Comparison of ENCODE assay signal across 8 cellular contexts in genomic region chr3:45659661-45660566, GRCh38. TPM values are rescaled to one million over a fixed set of nuclear protein-coding genes. Genes with fewer than 3 reads are reported as not detected.
DNase-seq lines count a peak whose midpoint lies in the region; ATAC-seq, FAIRE-seq and TF ChIP-seq lines count a peak whose summit lies in the region.

No MANE protein-coding gene starts in this region.

- ATAC-seq in A549 (peak; percentile 49 to 62; a peak in 4 of 6 replicates), HG03135 (IDR thresholded peaks at IDR 0.05; ENCODE audit: unreplicated experiment) (no peak), HG02981 (IDR thresholded peaks at IDR 0.05; ENCODE audit: unreplicated experiment) (no peak)

- H3K36me3 Mint-ChIP-seq in activated naive CD4-positive, alpha-beta T cell treated with anti-CD3 and anti-CD28 coated beads for 36 hours (ENCODE audit: low read depth): no peaks in the 10 kb centered on the region

- POLR2A ChIA-PET in A549 (lab: Yijun Ruan, JAX): interaction anchor here (1.2 kb wide), 1 partner anchor 29 kb away, joined by 3 read pairs; the partner anchor contains the start of gene SACM1L

- CTCF ChIA-PET in A549 (lab: Yijun Ruan, JAX): interaction anchor here (0.6 to 4.0 kb wide), 25 partner anchors 10 to 526 kb away, joined by 3 to 42 read pairs (median 4); partner anchors contain the start of gene LIMD1
- CTCF ChIA-PET in activated naive CD4-positive, alpha-beta T cell treated with anti-CD3 and anti-CD28 coated beads for 36 hours (lab: Charles Lee): interaction anchor here (0.6 to 3.7 kb wide), 66 partner anchors 9 to 1810 kb away, joined by 3 to 71 read pairs (median 4); partner anchors contain the start of genes LIMD1 and SACM1L

- peak; percentile 55 for TF ChIP-seq CTCF in A549 (IDR thresholded peaks at IDR 0.05)
- TF ChIP-seq CTCF in GM06990 (IDR thresholded peaks at IDR 0.05; ENCODE audit: insufficient read depth, low read length, poor library complexity, severe bottlenecking): peak; percentile 98
- peak; percentile 89 for TF ChIP-seq CTCF in parathyroid adenoma (IDR thresholded peaks at IDR 0.05)

- H3K4me2 ChIP-seq in A549: peak overlapping the region; percentile 12
- no peak overlapping the region for H3K4me2 ChIP-seq in parathyroid adenoma (ENCODE audit: low read length)

- H3K27ac Mint-ChIP-seq in activated naive CD4-positive, alpha-beta T cell treated with anti-CD3 and anti-CD28 coated beads for 36 hours: peak overlapping the region; percentile 20

- no peaks in the 10 kb centered on the region for H3K27me3 Mint-ChIP-seq in activated naive CD4-positive, alpha-beta T cell treated with anti-CD3 and anti-CD28 coated beads for 36 hours (ENCODE audit: low read depth)

- H3K27me3 ChIP-seq in GM06990 (replicated peaks; ENCODE audit: control insufficient read depth, insufficient read depth, low read length): no peaks in the 10 kb centered on the region
- no peaks in the 10 kb centered on the region for H3K27me3 ChIP-seq in parathyroid adenoma (ENCODE audit: control insufficient read depth, insufficient read depth, low read length)

- H3K36me3 ChIP-seq in GM06990 (ENCODE audit: control insufficient read depth, insufficient read depth, low read length) (no peaks in the 10 kb centered on the region; the same call in 1 of the 2 replicates), parathyroid adenoma (ENCODE audit: control insufficient read depth, insufficient read depth, low read length) (no peaks in the 10 kb centered on the region)

- H3K4me3 Mint-ChIP-seq in activated naive CD4-positive, alpha-beta T cell treated with anti-CD3 and anti-CD28 coated beads for 36 hours: no peak overlapping the region

- DNase-seq in A549 (ENCODE audit: low read depth in 1 of 2, low spot score in 1 of 2) (peak; percentile 65 to 82), GM06990 (ENCODE audit: extremely low read depth, insufficient read length) (no peak), NCI-H510A treated with DMSO at 0.1 percent for 48 hours (lab: John Stamatoyannopoulos, UW) (peak; percentile 41), germinal center (ENCODE audit: low spot score) (peak; percentile 56)
- DNase-seq in activated naive CD4-positive, alpha-beta T cell treated with anti-CD3 and anti-CD28 coated beads for 36 hours: peak; percentile 45

- H3K4me1 Mint-ChIP-seq in activated naive CD4-positive, alpha-beta T cell treated with anti-CD3 and anti-CD28 coated beads for 36 hours (ENCODE audit: low read depth): peaks cover 17% of the 10 kb centered on the region

- H3K79me2 ChIP-seq in parathyroid adenoma: no peaks in the 10 kb centered on the region

- peaks cover 40% of the 10 kb centered on the region for H3K4me1 ChIP-seq in A549
- H3K4me1 ChIP-seq in parathyroid adenoma: peaks cover 3% of the 10 kb centered on the region

- 66% methylated on average over 19 of the region's 19 CpGs for WGBS in A549 (ENCODE audit: missing lambda C conversion rate)

- peak; percentile 53 to 71 for TF ChIP-seq RAD21 in A549 (conservative IDR thresholded peaks at IDR 0.05 in 1 of 2, IDR thresholded peaks at IDR 0.05 in 1 of 2)

- intact Hi-C loops in activated naive CD4-positive, alpha-beta T cell treated with anti-CD3 and anti-CD28 coated beads for 36 hours (cut with micrococcal nuclease): loop anchor here (1.0 to 10.0 kb wide), 3 partner anchors 133 to 705 kb away; no protein-coding TSS in a partner anchor

- no peak overlapping the region for H3K9ac ChIP-seq in parathyroid adenoma

- H3K9me3 Mint-ChIP-seq in activated naive CD4-positive, alpha-beta T cell treated with anti-CD3 and anti-CD28 coated beads for 36 hours: no peaks in the 10 kb centered on the region

- no peak for TF ChIP-seq POLR2A in A549 (IDR thresholded peaks at IDR 0.05; ENCODE audit: low read length)

- H3K4me3 ChIP-seq in A549: no peak overlapping the region
- H3K4me3 ChIP-seq in GM06990 (replicated peaks; ENCODE audit: low read depth, low read length): no peak overlapping the region
- H3K4me3 ChIP-seq in parathyroid adenoma (ENCODE audit: low read depth, low read length): no peak overlapping the region

- H2AFZ ChIP-seq in parathyroid adenoma: peak overlapping the region; percentile 14

- peak in 1 of 2 experiments; percentile 21; a peak in 1 of 5 replicates for TF ChIP-seq EP300 in A549 (IDR thresholded peaks at IDR 0.05)

- H3K27ac ChIP-seq in A549 (peak overlapping the region; percentile 44 to 56), parathyroid adenoma (no peak overlapping the region)

- no peak for FAIRE-seq in A549 (lab: Jason Lieb, UNC)

- H3K9me3 ChIP-seq in A549 (0 out of 3 replicates have a peak, but pooled peaks cover 2% of the 10 kb centered on the region), parathyroid adenoma (ENCODE audit: control insufficient read depth, low read length) (no peaks in the 10 kb centered on the region)

TF ChIP-seq in A549, 52 proteins besides CTCF, POLR2A, EP300 and RAD21 (continues in another document):
- no peak for TF ChIP-seq FOSL2 (IDR thresholded peaks at IDR 0.05)
- peak; percentile 47; the same call in 1 of the 2 replicates for TF ChIP-seq FOSL2 (CRISPR knock-in tag; IDR thresholded peaks at IDR 0.05)
- no peak for TF ChIP-seq TFCP2L1 (CRISPR knock-in tag; IDR thresholded peaks at IDR 0.05)
- no peak for TF ChIP-seq EHMT2 (IDR thresholded peaks at IDR 0.05; ENCODE audit: low read depth)
- TF ChIP-seq HOXB13 (CRISPR knock-in tag; IDR thresholded peaks at IDR 0.05; ENCODE audit: low read depth): no peak
- TF ChIP-seq ZSCAN20 (CRISPR knock-in tag; IDR thresholded peaks at IDR 0.05): no peak
- TF ChIP-seq GATA3 (IDR thresholded peaks at IDR 0.05; ENCODE audit: borderline replicate concordance): peak; percentile 16; the same call in 1 of the 2 replicates
- TF ChIP-seq CHD4 (IDR thresholded peaks at IDR 0.05; ENCODE audit: borderline replicate concordance): no peak
- TF ChIP-seq JUNB (IDR thresholded peaks at IDR 0.05): peak; percentile 56
- TF ChIP-seq SREBF2 (IDR thresholded peaks at IDR 0.05): no peak
- TF ChIP-seq, protein P1, sequence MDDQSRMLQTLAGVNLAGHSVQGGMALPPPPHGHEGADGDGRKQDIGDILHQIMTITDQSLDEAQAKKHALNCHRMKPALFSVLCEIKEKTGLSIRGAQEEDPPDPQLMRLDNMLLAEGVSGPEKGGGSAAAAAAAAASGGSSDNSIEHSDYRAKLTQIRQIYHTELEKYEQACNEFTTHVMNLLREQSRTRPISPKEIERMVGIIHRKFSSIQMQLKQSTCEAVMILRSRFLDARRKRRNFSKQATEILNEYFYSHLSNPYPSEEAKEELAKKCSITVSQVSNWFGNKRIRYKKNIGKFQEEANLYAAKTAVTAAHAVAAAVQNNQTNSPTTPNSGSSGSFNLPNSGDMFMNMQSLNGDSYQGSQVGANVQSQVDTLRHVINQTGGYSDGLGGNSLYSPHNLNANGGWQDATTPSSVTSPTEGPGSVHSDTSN (IDR thresholded peaks at IDR 0.05): no peak
- no peak for TF ChIP-seq RARB (CRISPR knock-in tag; IDR thresholded peaks at IDR 0.05)
- no peak for TF ChIP-seq MAZ (IDR thresholded peaks at IDR 0.05; ENCODE audit: borderline replicate concordance, low read depth, low read length)
- TF ChIP-seq, protein P2, sequence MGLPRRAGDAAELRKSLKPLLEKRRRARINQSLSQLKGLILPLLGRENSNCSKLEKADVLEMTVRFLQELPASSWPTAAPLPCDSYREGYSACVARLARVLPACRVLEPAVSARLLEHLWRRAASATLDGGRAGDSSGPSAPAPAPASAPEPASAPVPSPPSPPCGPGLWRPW (IDR thresholded peaks at IDR 0.05): 0 out of 2 replicates have a peak, but pooled peaks have one; percentile 11
- no peak for TF ChIP-seq TP53 (CRISPR knock-in tag; IDR thresholded peaks at IDR 0.05)
- TF ChIP-seq MAFK (IDR thresholded peaks at IDR 0.05; ENCODE audit: partially characterized antibody): no peak
- TF ChIP-seq HOXB5 (CRISPR knock-in tag; IDR thresholded peaks at IDR 0.05): no peak
- TF ChIP-seq ELK1 (IDR thresholded peaks at IDR 0.05; ENCODE audit: low read depth, low read length): no peak
- TF ChIP-seq KDM5A (IDR thresholded peaks at IDR 0.05): no peak
- no peak for TF ChIP-seq RCOR1 (IDR thresholded peaks at IDR 0.05; ENCODE audit: low read depth, low read length)
- TF ChIP-seq, protein P3, sequence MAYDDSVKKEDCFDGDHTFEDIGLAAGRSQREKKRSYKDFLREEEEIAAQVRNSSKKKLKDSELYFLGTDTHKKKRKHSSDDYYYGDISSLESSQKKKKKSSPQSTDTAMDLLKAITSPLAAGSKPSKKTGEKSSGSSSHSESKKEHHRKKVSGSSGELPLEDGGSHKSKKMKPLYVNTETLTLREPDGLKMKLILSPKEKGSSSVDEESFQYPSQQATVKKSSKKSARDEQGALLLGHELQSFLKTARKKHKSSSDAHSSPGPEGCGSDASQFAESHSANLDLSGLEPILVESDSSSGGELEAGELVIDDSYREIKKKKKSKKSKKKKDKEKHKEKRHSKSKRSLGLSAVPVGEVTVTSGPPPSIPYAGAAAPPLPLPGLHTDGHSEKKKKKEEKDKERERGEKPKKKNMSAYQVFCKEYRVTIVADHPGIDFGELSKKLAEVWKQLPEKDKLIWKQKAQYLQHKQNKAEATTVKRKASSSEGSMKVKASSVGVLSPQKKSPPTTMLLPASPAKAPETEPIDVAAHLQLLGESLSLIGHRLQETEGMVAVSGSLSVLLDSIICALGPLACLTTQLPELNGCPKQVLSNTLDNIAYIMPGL (CRISPR knock-in tag; IDR thresholded peaks at IDR 0.05; ENCODE audit: borderline replicate concordance): no peak

RNA-seq across cellular contexts. Expression of gene SACM1L, which starts 29.3 kb away (rescaled TPM):
- polyA plus RNA-seq in A549 (2011; rRNA removed): 24.8 and 27.8 TPM in 2 replicates
- 6.1 and 7.2 TPM in 2 replicates for polyA plus RNA-seq in A549 (2012; cell fraction: cytosol; rRNA removed)
- polyA plus RNA-seq in A549 (2012; cell fraction: nucleus; rRNA removed): 5.5 and 8.3 TPM in 2 replicates
- polyA plus RNA-seq in A549 (2017; fragmentation: RNase III; extraction: RNeasy Plus Mini Kit Qiagen cat#74134 plus additional on column Dnase treatment): 21.1 to 24.9 TPM (median 22.6 TPM) in 3 replicates
- polyA minus RNA-seq in A549 (2011; rRNA and poly(A)+ RNA removed): 19.3 and 24.1 TPM in 2 replicates
- 10 to 100 TPM; 44.9 to 51.0 TPM for total RNA-seq in activated naive CD4-positive, alpha-beta T cell treated with anti-CD3 and anti-CD28 coated beads for 36 hours

Comparison
In these comparisons a context has a peak if more than half of its experiments do, and no peak if none do; other contexts are left out.
1. ATAC-seq: peak in A549 (2 of 2); none in HG03135 (single experiment) and HG02981 (single experiment).
2. Peak in every context shown above with its lines, with median percentiles within 50 percentile points of each other: CTCF ChIP-seq.